In genomic region chr1:106113851-106114250, GRCh38 we compare ENCODE assay signal across 35 cellular contexts.
DNase-seq lines count a peak whose midpoint lies in the region; ATAC-seq and TF ChIP-seq lines count a peak whose summit lies in the region.
"Had no signal": no experiment of that assay in that cellular context is flagged by ENCODE, and none has a peak within 500 bp of the region (broad histone marks: within the 10 kb centered on the region; RNA-seq: fewer than 3 reads in every experiment).

No MANE protein-coding gene starts in this region.

- H3K27ac ChIP-seq in neuronal stem cell (replicated peaks; ENCODE audit: low read length) (no peak overlapping the region), trophoblast cell (ENCODE audit: low read depth, low read length) (no peak overlapping the region), upper lobe of right lung (no peak overlapping the region), neural progenitor cell (no peak overlapping the region)
- H3K27ac ChIP-seq: 22Rv1; A549; BLaER1; BLaER1 treated with 17β-estradiol and CSF1 and Interleukin-3, amounts not matched to agents 10 nM and 100 nM; C4-2B had no signal

- H3K9ac ChIP-seq in neuronal stem cell (ENCODE audit: low read depth, low read length, poor library complexity) (peak overlapping the region; percentile 21), trophoblast cell (ENCODE audit: low read length) (no peak overlapping the region), neural progenitor cell (no peak overlapping the region)
- H3K9ac ChIP-seq: BLaER1; BLaER1 treated with 17β-estradiol and CSF1 and Interleukin-3, amounts not matched to agents 10 nM and 100 nM had no signal

- H4K91ac ChIP-seq in neuronal stem cell (ENCODE audit: low read depth, low read length, poor library complexity) = no peak overlapping the region
- H4K91ac ChIP-seq in trophoblast cell (ENCODE audit: low read depth, low read length) = no peak overlapping the region

- H2BK12ac ChIP-seq in neuronal stem cell (ENCODE audit: low read length) = no peak overlapping the region
- H2BK12ac ChIP-seq in trophoblast cell (ENCODE audit: low read length) = no peak overlapping the region

- no peaks in the 10 kb centered on the region for H4K20me1 ChIP-seq in neural progenitor cell (ENCODE audit: low read depth)
- H4K20me1 ChIP-seq: BLaER1; BLaER1 treated with 17β-estradiol and CSF1 and Interleukin-3, amounts not matched to agents 10 nM and 100 nM had no signal

- H3K4me1 Mint-ChIP-seq in glutamatergic neuron (ENCODE audit: low read depth, unreplicated experiment) (peaks cover 6% of the 10 kb centered on the region), neural progenitor cell (no peaks in the 10 kb centered on the region)
- H3K4me1 Mint-ChIP-seq: B cell; CD14-positive monocyte; CD4-positive, CD25-positive, alpha-beta regulatory T cell; CD8-positive, alpha-beta memory T cell had no signal

- no peaks in the 10 kb centered on the region for H3K79me2 ChIP-seq in trophoblast cell (ENCODE audit: control insufficient read depth, insufficient read depth, low read length, poor library complexity)
- no peaks in the 10 kb centered on the region for H3K79me2 ChIP-seq in neural progenitor cell (ENCODE audit: low read depth)

- peak overlapping the region; percentile 94 for H3K14ac ChIP-seq in neuronal stem cell (ENCODE audit: low read length)
- H3K14ac ChIP-seq in trophoblast cell (ENCODE audit: low read length) = no peak overlapping the region

- H3K27me3 Mint-ChIP-seq in glutamatergic neuron (ENCODE audit: unreplicated experiment) (no peaks in the 10 kb centered on the region), neural progenitor cell (ENCODE audit: insufficient read depth, low read depth) (no peaks in the 10 kb centered on the region)
- H3K27me3 Mint-ChIP-seq: B cell; CD4-positive, alpha-beta memory T cell; CD4-positive, alpha-beta T cell; CD4-positive, CD25-positive, alpha-beta regulatory T cell; CD8-positive, alpha-beta memory T cell had no signal

- H3K36me3 Mint-ChIP-seq in glutamatergic neuron (ENCODE audit: unreplicated experiment) (no peaks in the 10 kb centered on the region), neural progenitor cell (no peaks in the 10 kb centered on the region)
- H3K36me3 Mint-ChIP-seq: CD14-positive monocyte; CD4-positive, alpha-beta memory T cell; CD4-positive, CD25-positive, alpha-beta regulatory T cell; CD8-positive, alpha-beta memory T cell; CD8-positive, alpha-beta T cell had no signal

- H3K4me3 ChIP-seq in neuronal stem cell (ENCODE audit: low read length in 2 of 2) = no peak overlapping the region
- H3K4me3 ChIP-seq in trophoblast cell (ENCODE audit: low read depth, low read length) = peak overlapping the region; percentile 44
- H3K4me3 ChIP-seq in upper lobe of right lung = no peak overlapping the region
- H3K4me3 ChIP-seq in neural progenitor cell = no peak overlapping the region
- H3K4me3 ChIP-seq: A549; BLaER1; BLaER1 treated with 17β-estradiol and CSF1 and Interleukin-3, amounts not matched to agents 10 nM and 100 nM had no signal

- intact Hi-C loops in upper lobe of right lung (cut with DNase I) = no loop called here

- no peak overlapping the region for H3K23ac ChIP-seq in neuronal stem cell (ENCODE audit: low read depth, low read length, poor library complexity)
- no peak overlapping the region for H3K23ac ChIP-seq in trophoblast cell (ENCODE audit: low read length)

- peaks cover 2% of the 10 kb centered on the region for H3K9me3 Mint-ChIP-seq in glutamatergic neuron (ENCODE audit: unreplicated experiment)
- H3K9me3 Mint-ChIP-seq in neural progenitor cell = peaks cover 8% of the 10 kb centered on the region

- H2BK15ac ChIP-seq in neuronal stem cell (ENCODE audit: low read length) = no peak overlapping the region

- WGBS in neuronal stem cell (ENCODE audit: extremely low coverage in 2 of 2, insufficient read length in 2 of 2, insufficient replicate concordance in 1 of 2), 2 donors = no CpG with 5 or more reads among the region's 2 CpGs
- WGBS in trophoblast cell (ENCODE audit: extremely low coverage, insufficient coverage, insufficient read length) = no CpG with 5 or more reads among the region's 2 CpGs

- no peaks in the 10 kb centered on the region for H3F3A ChIP-seq in neural progenitor cell (ENCODE audit: low read depth)

- no peaks in the 10 kb centered on the region for H3K27me3 ChIP-seq in neuronal stem cell (ENCODE audit: control insufficient read depth in 3 of 3, insufficient read depth in 3 of 3, low read depth in 1 of 3, low read length in 3 of 3)
- no peaks in the 10 kb centered on the region for H3K27me3 ChIP-seq in trophoblast cell (ENCODE audit: insufficient read depth, low read length)
- no peaks in the 10 kb centered on the region for H3K27me3 ChIP-seq in upper lobe of right lung
- no peaks in the 10 kb centered on the region for H3K27me3 ChIP-seq in neural progenitor cell
- H3K27me3 ChIP-seq: BE2C; BLaER1; BLaER1 treated with 17β-estradiol and CSF1 and Interleukin-3, amounts not matched to agents 10 nM and 100 nM had no signal

- no peak overlapping the region for H3K4me3 Mint-ChIP-seq in glutamatergic neuron (ENCODE audit: unreplicated experiment)
- no peak overlapping the region for H3K4me3 Mint-ChIP-seq in neural progenitor cell
- H3K4me3 Mint-ChIP-seq: B cell; CD14-positive monocyte; CD4-positive, alpha-beta memory T cell; CD4-positive, alpha-beta T cell; CD4-positive, CD25-positive, alpha-beta regulatory T cell; CD8-positive, alpha-beta memory T cell; CD8-positive, alpha-beta T cell had no signal

- TF ChIP-seq CTCF in glutamatergic neuron (IDR thresholded peaks at IDR 0.05; ENCODE audit: partially characterized antibody, unreplicated experiment) = no peak
- TF ChIP-seq CTCF in upper lobe of right lung (IDR thresholded peaks at IDR 0.05) = no peak
- TF ChIP-seq CTCF in neural progenitor cell (IDR thresholded peaks at IDR 0.05) = no peak

- H4K12ac ChIP-seq in trophoblast cell (ENCODE audit: low read depth, low read length) = no peak overlapping the region

- no peaks in the 10 kb centered on the region for H3K4me1 ChIP-seq in neuronal stem cell (ENCODE audit: control insufficient read depth in 2 of 2, insufficient read depth in 1 of 2, low read depth in 1 of 2, low read length in 2 of 2)
- H3K4me1 ChIP-seq in trophoblast cell (ENCODE audit: control insufficient read depth in 1 of 2, insufficient read depth in 2 of 2, low read length in 2 of 2) = no peaks in the 10 kb centered on the region
- H3K4me1 ChIP-seq in upper lobe of right lung = no peaks in the 10 kb centered on the region
- H3K4me1 ChIP-seq in neural progenitor cell = no peaks in the 10 kb centered on the region
- H3K4me1 ChIP-seq: A549; BE2C; BLaER1; BLaER1 treated with 17β-estradiol and CSF1 and Interleukin-3, amounts not matched to agents 10 nM and 100 nM; Caco-2 had no signal

- H2AFZ ChIP-seq in neuronal stem cell (ENCODE audit: low read length) = no peak overlapping the region
- no peak overlapping the region for H2AFZ ChIP-seq in trophoblast cell (ENCODE audit: insufficient read depth, low read length, poor library complexity)
- no peak overlapping the region for H2AFZ ChIP-seq in neural progenitor cell (replicated peaks)

- H3K4ac ChIP-seq in neuronal stem cell (ENCODE audit: low read length) (no peak overlapping the region), trophoblast cell (ENCODE audit: low read depth, low read length) (no peak overlapping the region)

- H3K36me3 ChIP-seq in neuronal stem cell (replicated peaks in 1 of 2; ENCODE audit: control insufficient read depth in 2 of 2, insufficient read depth in 2 of 2, low read length in 2 of 2) = no peaks in the 10 kb centered on the region
- H3K36me3 ChIP-seq in trophoblast cell (ENCODE audit: control insufficient read depth in 1 of 2, insufficient read depth in 2 of 2, low read length in 2 of 2) = no peaks in the 10 kb centered on the region
- H3K36me3 ChIP-seq in upper lobe of right lung = no peaks in the 10 kb centered on the region
- no peaks in the 10 kb centered on the region for H3K36me3 ChIP-seq in neural progenitor cell
- H3K36me3 ChIP-seq: BE2C; BLaER1; BLaER1 treated with 17β-estradiol and CSF1 and Interleukin-3, amounts not matched to agents 10 nM and 100 nM had no signal

- H2BK5ac ChIP-seq in neuronal stem cell (ENCODE audit: low read length) (no peak overlapping the region), trophoblast cell (ENCODE audit: low read depth, low read length, poor library complexity) (no peak overlapping the region)

- ATAC-seq in upper lobe of right lung = peak; percentile 15
- ATAC-seq: A549; CD8-positive, alpha-beta T cell had no signal

- H2AK5ac ChIP-seq in neuronal stem cell (ENCODE audit: low read depth, low read length) (no peak overlapping the region), trophoblast cell (ENCODE audit: low read length) (no peak overlapping the region)

- H4K8ac ChIP-seq in neuronal stem cell (ENCODE audit: low read depth, low read length) (peak overlapping the region; percentile 43), trophoblast cell (ENCODE audit: low read depth, low read length) (no peak overlapping the region)

- H3K27ac Mint-ChIP-seq in glutamatergic neuron (ENCODE audit: unreplicated experiment) = peak overlapping the region; percentile 33
- H3K27ac Mint-ChIP-seq in neural progenitor cell = no peak overlapping the region
- H3K27ac Mint-ChIP-seq: B cell; CD14-positive monocyte; CD4-positive, alpha-beta memory T cell; CD4-positive, alpha-beta T cell; CD4-positive, CD25-positive, alpha-beta regulatory T cell; CD8-positive, alpha-beta memory T cell; CD8-positive, alpha-beta T cell had no signal

- H3K4me2 ChIP-seq in neuronal stem cell (ENCODE audit: insufficient read depth, low read length, poor library complexity, severe bottlenecking) = no peak overlapping the region
- no peak overlapping the region for H3K4me2 ChIP-seq in trophoblast cell (ENCODE audit: low read length)
- H3K4me2 ChIP-seq in neural progenitor cell = no peak overlapping the region
- H3K4me2 ChIP-seq: A549; BLaER1; BLaER1 treated with 17β-estradiol and CSF1 and Interleukin-3, amounts not matched to agents 10 nM and 100 nM had no signal

- no peak for DNase-seq in glutamatergic neuron
- DNase-seq in neuronal stem cell (ENCODE audit: low spot score) = no peak
- no peak for DNase-seq in trophoblast cell
- DNase-seq in upper lobe of right lung = no peak
- no peak for DNase-seq in neural progenitor cell (ENCODE audit: low spot score)
- DNase-seq in activated CD4-positive, alpha-beta T cell treated with anti-CD3 and anti-CD28 coated beads for 4 hours = no peak
- no peak for DNase-seq in T-helper 2 cell
- no peak for DNase-seq in NCI-H1105 treated with DMSO at 0.1 percent for 48 hours (lab: John Stamatoyannopoulos, UW)
- DNase-seq: 8988T; ACHN; AML-193; BE2C; C1 segment of cervical spinal cord; Caco-2; Calu3; CD4-positive, alpha-beta memory T cell; CD4-positive, alpha-beta T cell; CD4-positive, CD25-positive, alpha-beta regulatory T cell; CD8-positive, alpha-beta memory T cell; CD8-positive, alpha-beta T cell; COR-L47; DMS 273 treated with DMSO at 0.1 percent for 48 hours; DMS153; DMS53; DMS79; DMS79 treated with DMSO at 0.1 percent for 48 hours; DND-41; EL had no signal

- no peaks in the 10 kb centered on the region for H3K79me1 ChIP-seq in neuronal stem cell (ENCODE audit: low read depth, low read length)
- H3K79me1 ChIP-seq in trophoblast cell (ENCODE audit: low read length) = no peaks in the 10 kb centered on the region

- H2BK120ac ChIP-seq in neuronal stem cell (ENCODE audit: low read depth, low read length) = no peak overlapping the region
- no peak overlapping the region for H2BK120ac ChIP-seq in trophoblast cell (ENCODE audit: insufficient read depth, low read length, poor library complexity)

- peak overlapping the region; percentile 28 for H3K18ac ChIP-seq in neuronal stem cell (ENCODE audit: low read length)
- no peak overlapping the region for H3K18ac ChIP-seq in trophoblast cell (ENCODE audit: low read length)

- H3K9me3 ChIP-seq in neuronal stem cell (replicated peaks in 1 of 2; ENCODE audit: control insufficient read depth in 2 of 2, insufficient read depth in 1 of 2, low read depth in 1 of 2, low read length in 2 of 2) (peaks cover 0 to 4% of the 10 kb centered on the region in 2 donors), trophoblast cell (ENCODE audit: insufficient read depth, low read depth, low read length) (peaks cover 3% of the 10 kb centered on the region), upper lobe of right lung (no peaks in the 10 kb centered on the region), neural progenitor cell (ENCODE audit: low read depth) (peaks cover 6% of the 10 kb centered on the region)
- H3K9me3 ChIP-seq: A549, BE2C, Caco-2 had no signal
